Comparison of ENCODE assay signal across 8 cellular contexts in the genomic region with DNA sequence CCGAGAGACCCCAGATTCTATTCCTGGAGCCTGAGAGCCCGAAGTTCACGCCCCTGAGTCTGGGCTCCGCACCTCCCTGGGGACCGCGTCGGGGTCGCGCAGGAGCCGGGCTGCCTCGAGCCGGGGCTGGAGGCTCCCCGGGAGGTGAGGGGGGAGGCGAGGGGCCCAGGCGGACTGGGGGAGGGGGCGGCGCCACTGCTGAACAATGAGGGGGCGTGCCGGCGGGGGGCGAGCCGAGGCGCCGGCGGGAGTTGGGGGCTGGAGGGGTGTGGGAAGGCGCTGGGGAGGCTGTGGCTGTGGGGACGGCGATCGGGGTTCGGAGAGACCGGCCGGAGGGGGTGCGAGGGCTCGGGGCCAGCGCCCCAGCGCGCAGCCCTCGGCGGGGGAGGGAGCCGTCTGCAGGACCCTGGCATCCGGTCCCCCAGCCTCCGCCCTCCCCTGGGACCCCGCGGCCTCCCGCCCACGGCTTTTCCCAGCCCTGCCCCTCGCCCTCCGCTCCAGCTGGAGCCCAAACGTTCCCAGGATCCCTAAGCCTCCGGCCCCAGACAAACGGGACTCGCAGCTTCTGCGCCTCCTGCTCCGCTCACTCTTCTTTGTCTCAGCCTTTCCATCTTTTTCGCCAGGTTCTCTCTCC. TPM values are rescaled to one million over a fixed set of nuclear protein-coding genes. Genes with fewer than 3 reads are reported as not detected.
DNase-seq lines count a peak whose midpoint lies in the region; ATAC-seq and TF ChIP-seq lines count a peak whose summit lies in the region.

No MANE protein-coding gene starts in this region.

- DNase-seq in BE2C (peak; percentile 85), epithelial cell of esophagus (ENCODE audit: low read depth) (no peak), myocyte (ENCODE audit: low read depth) (peak; percentile 73)
- no peak for DNase-seq in stimulated activated CD8-positive, alpha-beta memory T cell treated with anti-CD3 and anti-CD28 coated beads, Interleukin-4, amount 100 ng/mL, for 48 hours

- H3K4me1 ChIP-seq in BE2C (peaks cover 9% of the 10 kb centered on the region), HUES64 (ENCODE audit: insufficient read depth, low read length) (peaks cover 28% of the 10 kb centered on the region)

- TF ChIP-seq CTCF in BE2C (IDR thresholded peaks at IDR 0.05; ENCODE audit: low read depth, low read length) (no peak), VCaP (conservative IDR thresholded peaks at IDR 0.05) (no peak), epithelial cell of esophagus (IDR thresholded peaks at IDR 0.05; ENCODE audit: insufficient read depth, low read depth, low read length, missing control alignments) (no peak)

- ATAC-seq in GM21381 (IDR thresholded peaks at IDR 0.05; ENCODE audit: unreplicated experiment) (no peak), HG02938 (IDR thresholded peaks at IDR 0.05; ENCODE audit: unreplicated experiment) (no peak)

- H3K27me3 ChIP-seq in BE2C (no peaks in the 10 kb centered on the region), HUES64 (ENCODE audit: insufficient read depth, low read length) (no peaks in the 10 kb centered on the region)

- H3K9me3 ChIP-seq in BE2C (no peaks in the 10 kb centered on the region), HUES64 (ENCODE audit: insufficient read depth, low read depth, low read length) (no peaks in the 10 kb centered on the region)

- peak overlapping the region; percentile 99 for H3K27ac ChIP-seq in HUES64 (ENCODE audit: low read depth, low read length)
- H3K27ac ChIP-seq in VCaP: peak overlapping the region; percentile 96; the same call in 1 of the 2 replicates

- under 1% methylated on average over 55 of the region's 55 CpGs for WGBS in HUES64

- H3K4me3 ChIP-seq in BE2C (ENCODE audit: low read depth, low read length) (peak overlapping the region; percentile 94), HUES64 (ENCODE audit: low read length) (peak overlapping the region; percentile 99), epithelial cell of esophagus (ENCODE audit: low read length) (peak overlapping the region; percentile 92)

- peak overlapping the region; percentile 95 for H3K9ac ChIP-seq in HUES64 (ENCODE audit: low read depth, low read length)

- H3K36me3 ChIP-seq in BE2C (no peaks in the 10 kb centered on the region; the same call in none of the 2 replicates), HUES64 (ENCODE audit: insufficient read depth, low read length) (peaks cover 24% of the 10 kb centered on the region)

RNA-seq across cellular contexts. Expression of a gene that starts 0.9 kb away (rescaled TPM):
- 35.9 TPM for polyA plus RNA-seq in BE2C (2012; ENCODE audit: insufficient read depth, insufficient read length, low read depth)
- 39.8 TPM for polyA plus RNA-seq in HUES64 (2013, experiment 1 of 2)
- polyA plus RNA-seq in HUES64 (2013, experiment 2 of 2): 46.8 TPM
- total RNA-seq in myocyte: 14.3 and 20.6 TPM in 2 replicates
- polyA plus RNA-seq in myocyte (2012): 44.0 TPM

RNA-seq across cellular contexts. Expression of a gene that starts 6.7 kb away (rescaled TPM):
- polyA plus RNA-seq in BE2C (2012; ENCODE audit: insufficient read depth, insufficient read length, low read depth): 16.7 TPM
- 4.4 TPM for polyA plus RNA-seq in HUES64 (2013, experiment 1 of 2)
- polyA plus RNA-seq in HUES64 (2013, experiment 2 of 2): 4.9 TPM
- total RNA-seq in myocyte: 6.8 and 7.3 TPM in 2 replicates
- 13.3 TPM for polyA plus RNA-seq in myocyte (2012)

RNA-seq across cellular contexts. Expression of a gene that starts 22.2 kb away (rescaled TPM):
- 101 TPM for polyA plus RNA-seq in BE2C (2012; ENCODE audit: insufficient read depth, insufficient read length, low read depth)
- polyA plus RNA-seq in HUES64 (2013, experiment 1 of 2): 26.0 TPM
- 27.6 TPM for polyA plus RNA-seq in HUES64 (2013, experiment 2 of 2)
- 28.1 and 29.3 TPM in 2 replicates for total RNA-seq in myocyte
- 24.7 TPM for polyA plus RNA-seq in myocyte (2012)

RNA-seq across cellular contexts. Expression of a gene that starts 22.4 kb away (rescaled TPM):
- 3,669 TPM for polyA plus RNA-seq in BE2C (2012; ENCODE audit: insufficient read depth, insufficient read length, low read depth)
- polyA plus RNA-seq in HUES64 (2013, experiment 1 of 2): 2,127 TPM
- polyA plus RNA-seq in HUES64 (2013, experiment 2 of 2): 2,103 TPM
- 129 and 130 TPM in 2 replicates for total RNA-seq in myocyte
- 2,078 TPM for polyA plus RNA-seq in myocyte (2012)

RNA-seq across cellular contexts. Expression of a gene that starts 22.5 kb away (rescaled TPM):
- polyA plus RNA-seq in BE2C (2012; ENCODE audit: insufficient read depth, insufficient read length, low read depth): 130 TPM
- polyA plus RNA-seq in HUES64 (2013, experiment 1 of 2): 36.1 TPM
- polyA plus RNA-seq in HUES64 (2013, experiment 2 of 2): 33.1 TPM
- 37.0 and 39.1 TPM in 2 replicates for total RNA-seq in myocyte
- polyA plus RNA-seq in myocyte (2012): 57.4 TPM

Comparison
In these comparisons a context has a peak if more than half of its experiments do, and no peak if none do; other contexts are left out.
1. DNase-seq: peak in BE2C (single experiment) and myocyte (single experiment); none in epithelial cell of esophagus (single experiment) and stimulated activated CD8-positive, alpha-beta memory T cell treated with anti-CD3 and anti-CD28 coated beads, Interleukin-4, amount 100 ng/mL, for 48 hours (single experiment).
2. Peak in every context shown above with its lines, with median percentiles within 50 percentile points of each other: H3K4me3 ChIP-seq.